8 cellular contexts compared by ENCODE assay signal in genomic region chr1:156122519-156123355, GRCh38. TPM values are rescaled to one million over a fixed set of nuclear protein-coding genes. Genes with fewer than 3 reads are reported as not detected.
DNase-seq lines count a peak whose midpoint lies in the region; ATAC-seq and TF ChIP-seq lines count a peak whose summit lies in the region.

No MANE protein-coding gene starts in this region.

- peaks cover 88% of the 10 kb centered on the region for H3K4me1 ChIP-seq in SJCRH30
- H3K4me1 ChIP-seq in esophagus muscularis mucosa, result peaks cover 91 to 100% (median 100%) of the 10 kb centered on the region in 4 donors

- TF ChIP-seq EP300 in esophagus muscularis mucosa (IDR thresholded peaks at IDR 0.05), result no peak

- peak overlapping the region; percentile 7 for H3K4me3 ChIP-seq in SJCRH30
- H3K4me3 ChIP-seq in esophagus muscularis mucosa, result peak overlapping the region; percentile 46 to 69 (median 58)

- no peaks in the 10 kb centered on the region for H3K27me3 Mint-ChIP-seq in T-helper 2 cell treated with Interferon-gamma antibody and Interleukin-4, amounts not matched to agents 5 μg/mL and 100 μg/mL, for 36 hours (ENCODE audit: low read depth)
- H3K27me3 Mint-ChIP-seq in naive B cell, result peaks cover 31 to 52% (median 47%) of the 10 kb centered on the region in 3 donors

- H3K4me1 Mint-ChIP-seq in T-helper 2 cell treated with Interferon-gamma antibody and Interleukin-4, amounts not matched to agents 5 μg/mL and 100 μg/mL, for 36 hours (ENCODE audit: low read depth), result peaks cover 67% of the 10 kb centered on the region
- H3K4me1 Mint-ChIP-seq in naive B cell, result peaks cover 11 to 23% (median 12%) of the 10 kb centered on the region in 3 donors

- 17% methylated on average over 12 of the region's 14 CpGs for WGBS in esophagus muscularis mucosa

- peak overlapping the region; percentile 54 for H3K4me3 Mint-ChIP-seq in T-helper 2 cell treated with Interferon-gamma antibody and Interleukin-4, amounts not matched to agents 5 μg/mL and 100 μg/mL, for 36 hours
- H3K4me3 Mint-ChIP-seq in naive B cell, result no peak overlapping the region

- H3K36me3 ChIP-seq in SJCRH30 (no peaks in the 10 kb centered on the region), esophagus muscularis mucosa (peaks cover 0 to 19% (median 0%) of the 10 kb centered on the region in 4 donors)

- no peak for DNase-seq in T-helper 2 cell treated with Interferon-gamma antibody and Interleukin-4, amounts not matched to agents 5 μg/mL and 100 μg/mL, for 36 hours (ENCODE audit: low spot score)
- DNase-seq in T-helper 2 cell (no peak), SJCRH30 (peak; percentile 83 to 85), esophagus muscularis mucosa (ENCODE audit: extremely low spot score) (no peak), naive B cell (no peak), GM19238 (ENCODE audit: insufficient read length, low spot score) (no peak)

- no peaks in the 10 kb centered on the region for H3K9me3 ChIP-seq in SJCRH30 (replicated peaks)
- no peaks in the 10 kb centered on the region for H3K9me3 ChIP-seq in esophagus muscularis mucosa

- H3K27me3 ChIP-seq in SJCRH30 (no peaks in the 10 kb centered on the region), esophagus muscularis mucosa (no peaks in the 10 kb centered on the region)

- H3K27ac ChIP-seq in SJCRH30, result peak overlapping the region; percentile 96
- peak overlapping the region; percentile 92 to 100 (median 96) for H3K27ac ChIP-seq in esophagus muscularis mucosa (replicated peaks in 1 of 4)

- no peak for TF ChIP-seq CTCF in esophagus muscularis mucosa (IDR thresholded peaks at IDR 0.05)

- intact Hi-C loops in esophagus muscularis mucosa (cut with DNase I), result no loop called here

- H3K9me3 Mint-ChIP-seq in T-helper 2 cell treated with Interferon-gamma antibody and Interleukin-4, amounts not matched to agents 5 μg/mL and 100 μg/mL, for 36 hours, result no peaks in the 10 kb centered on the region
- no peaks in the 10 kb centered on the region for H3K9me3 Mint-ChIP-seq in naive B cell

- no peak for ATAC-seq in naive B cell (ENCODE audit: low read depth in 2 of 2)
- no peak for ATAC-seq in HG03039 (IDR thresholded peaks at IDR 0.05; ENCODE audit: unreplicated experiment)
- ATAC-seq in HG02763 (IDR thresholded peaks at IDR 0.05; ENCODE audit: unreplicated experiment), result no peak

- H3K27ac Mint-ChIP-seq in T-helper 2 cell treated with Interferon-gamma antibody and Interleukin-4, amounts not matched to agents 5 μg/mL and 100 μg/mL, for 36 hours, result peak overlapping the region; percentile 86
- H3K27ac Mint-ChIP-seq in naive B cell, result peak overlapping the region in 4 of 6 donors; percentile 70 to 91 (median 84)

- no peak for TF ChIP-seq POLR2A in esophagus muscularis mucosa (IDR thresholded peaks at IDR 0.05; ENCODE audit: low read depth)

- H3K36me3 Mint-ChIP-seq in T-helper 2 cell treated with Interferon-gamma antibody and Interleukin-4, amounts not matched to agents 5 μg/mL and 100 μg/mL, for 36 hours (ENCODE audit: low read depth), result peaks cover 4% of the 10 kb centered on the region
- no peaks in the 10 kb centered on the region for H3K36me3 Mint-ChIP-seq in naive B cell

RNA-seq across cellular contexts. Expression of gene LMNA, which starts 8.2 kb away (rescaled TPM):
- total RNA-seq in SJCRH30 (2014; rRNA removed; shearing (Covaris generic)), result 113 and 114 TPM in 2 replicates
- total RNA-seq in esophagus muscularis mucosa, result 100 to 1,000 TPM; 311 to 589 (median 380) TPM
- 1 to 10 TPM in 4 of 6 donors, under 1 TPM in 2; 0.33 to 3.0 (median 1.4) TPM for polyA plus RNA-seq in naive B cell (ENCODE audit: low read depth in 6 of 6)

RNA-seq across cellular contexts. Expression of gene SEMA4A, which starts 30.6 kb away (rescaled TPM):
- 1.2 and 2.1 TPM in 2 replicates for total RNA-seq in SJCRH30 (2014; rRNA removed; shearing (Covaris generic))
- 1 to 10 TPM; 1.7 to 4.1 (median 2.6) TPM for total RNA-seq in esophagus muscularis mucosa
- 10 to 100 TPM; 23.3 to 37.3 (median 29.5) TPM for polyA plus RNA-seq in naive B cell (ENCODE audit: low read depth in 6 of 6)

RNA-seq across cellular contexts. Expression of gene MEX3A, which starts 40.5 kb away (rescaled TPM):
- total RNA-seq in SJCRH30 (2014; rRNA removed; shearing (Covaris generic)), result 21.8 and 22.3 TPM in 2 replicates
- 1 to 10 TPM in 1 of 4 donors, under 1 TPM in 3; under 0.01 to 1.6 (median 0.66) TPM for total RNA-seq in esophagus muscularis mucosa
- under 1 TPM in 2 of 6 donors, not detected in 4; 0.05 to 0.13 TPM for polyA plus RNA-seq in naive B cell (ENCODE audit: low read depth in 6 of 6)

Comparison
In these comparisons a context has a peak if more than half of its experiments do, and no peak if none do; other contexts are left out.
1. DNase-seq: peak in SJCRH30 (2 of 2); none in T-helper 2 cell treated with Interferon-gamma antibody and Interleukin-4, amounts not matched to agents 5 μg/mL and 100 μg/mL, for 36 hours (single experiment), T-helper 2 cell (0 of 5), esophagus muscularis mucosa (single experiment), naive B cell (single experiment) and GM19238 (single experiment).